Comparison of ENCODE assay signal across 17 cellular contexts in genomic region chr22:47781024-47781423, GRCh38.
A peak's percentile ranks its signal among the peaks of the same experiment; 100 is the strongest.
DNase-seq lines count a peak whose midpoint lies in the region; FAIRE-seq and TF ChIP-seq lines count a peak whose summit lies in the region.
"Had no signal": no experiment of that assay in that cellular context is flagged by ENCODE, and none has a peak within 500 bp of the region (broad histone marks: within the 10 kb centered on the region; RNA-seq: fewer than 3 reads in every experiment).

No MANE protein-coding gene starts in this region.

- H3K27me3 ChIP-seq in esophagus muscularis mucosa (peaks cover 0 to 48% (median 0%) of the 10 kb centered on the region in 4 donors), WERI-Rb-1 (ENCODE audit: insufficient read depth, low read depth, severe bottlenecking) (no peaks in the 10 kb centered on the region)
- H3K27me3 ChIP-seq: BE2C had no signal

- H3K9ac ChIP-seq in kidney (ENCODE audit: low read length in 2 of 2) = no peak overlapping the region

- no peak for TF ChIP-seq EP300 in esophagus muscularis mucosa (IDR thresholded peaks at IDR 0.05)

- peak overlapping the region; percentile 78 for H3K27ac ChIP-seq in angular gyrus (ENCODE audit: low read depth, low read length)
- H3K27ac ChIP-seq in esophagus muscularis mucosa (replicated peaks in 1 of 4) = no peak overlapping the region
- H3K27ac ChIP-seq in kidney (ENCODE audit: low read depth in 2 of 2, low read length in 2 of 2) = no peak overlapping the region
- no peak overlapping the region for H3K27ac ChIP-seq in WERI-Rb-1
- H3K27ac ChIP-seq: C4-2B had no signal

- TF ChIP-seq POLR2A in esophagus muscularis mucosa (IDR thresholded peaks at IDR 0.05; ENCODE audit: low read depth) = no peak

- intact Hi-C loops in esophagus muscularis mucosa (cut with DNase I) (no loop called here), kidney (cut with DNase I) (no loop called here)

- no peak for FAIRE-seq in kidney (lab: Jason Lieb, UNC)
- FAIRE-seq: D721Med had no signal

- 95% methylated on average over 7 of the region's 12 CpGs for WGBS in esophagus muscularis mucosa

- H3K36me3 ChIP-seq in esophagus muscularis mucosa (no peaks in the 10 kb centered on the region), kidney (ENCODE audit: control insufficient read depth in 1 of 2, insufficient read depth in 2 of 2, low read length in 2 of 2) (no peaks in the 10 kb centered on the region), WERI-Rb-1 (no peaks in the 10 kb centered on the region)
- H3K36me3 ChIP-seq: BE2C had no signal

- H3K4me1 ChIP-seq in esophagus muscularis mucosa (no peaks in the 10 kb centered on the region), kidney (ENCODE audit: control insufficient read depth in 1 of 2, insufficient read depth in 1 of 2, low read depth in 1 of 2, low read length in 2 of 2) (no peaks in the 10 kb centered on the region)
- H3K4me1 ChIP-seq: BE2C had no signal

- H3K4me3 ChIP-seq in esophagus muscularis mucosa (no peak overlapping the region), kidney (ENCODE audit: low read length in 2 of 2) (no peak overlapping the region), WERI-Rb-1 (ENCODE audit: low read depth, low read length) (no peak overlapping the region)

- H3K9me3 ChIP-seq in esophagus muscularis mucosa = peaks cover 0 to 16% (median 12%) of the 10 kb centered on the region in 4 donors
- H3K9me3 ChIP-seq in kidney (ENCODE audit: control insufficient read depth in 1 of 2, low read length in 2 of 2) = peaks cover 2% of the 10 kb centered on the region in 2 donors
- H3K9me3 ChIP-seq in WERI-Rb-1 (ENCODE audit: severe bottlenecking) = peaks cover 9% of the 10 kb centered on the region

- peak; percentile 88 for DNase-seq in esophagus muscularis mucosa (ENCODE audit: extremely low spot score)
- DNase-seq in kidney = peak; percentile 41
- peak; percentile 12 for DNase-seq in putamen (ENCODE audit: low spot score)
- no peak for DNase-seq in WERI-Rb-1
- no peak for DNase-seq in DMS153 (lab: John Stamatoyannopoulos, UW)
- DNase-seq in COLO668 (lab: John Stamatoyannopoulos, UW; ENCODE audit: unreplicated experiment) = no peak
- no peak for DNase-seq in activated T-cell treated with anti-CD3 and anti-CD28 coated beads for 4 hours
- DNase-seq: ACHN; BE2C; CD4-positive, alpha-beta memory T cell; COR-L47; GF-D8; HCEC 1CT; HFFc6 had no signal

- TF ChIP-seq CTCF in esophagus muscularis mucosa (IDR thresholded peaks at IDR 0.05) = no peak
- TF ChIP-seq CTCF in kidney (IDR thresholded peaks at IDR 0.05; ENCODE audit: borderline replicate concordance, extremely low read depth, insufficient read depth) = no peak
- TF ChIP-seq CTCF in WERI-Rb-1 (IDR thresholded peaks at IDR 0.05; ENCODE audit: low read depth, low read length) = no peak

Comparison
In these comparisons a context has a peak if more than half of its experiments do, and no peak if none do; other contexts are left out.
1. DNase-seq: peak in esophagus muscularis mucosa (single experiment), kidney (single experiment) and putamen (single experiment); none in WERI-Rb-1 (single experiment), DMS153 (single experiment), COLO668 (single experiment) and activated T-cell treated with anti-CD3 and anti-CD28 coated beads for 4 hours (single experiment).